ENCODE assay signal across 8 cellular contexts in the genomic region with DNA sequence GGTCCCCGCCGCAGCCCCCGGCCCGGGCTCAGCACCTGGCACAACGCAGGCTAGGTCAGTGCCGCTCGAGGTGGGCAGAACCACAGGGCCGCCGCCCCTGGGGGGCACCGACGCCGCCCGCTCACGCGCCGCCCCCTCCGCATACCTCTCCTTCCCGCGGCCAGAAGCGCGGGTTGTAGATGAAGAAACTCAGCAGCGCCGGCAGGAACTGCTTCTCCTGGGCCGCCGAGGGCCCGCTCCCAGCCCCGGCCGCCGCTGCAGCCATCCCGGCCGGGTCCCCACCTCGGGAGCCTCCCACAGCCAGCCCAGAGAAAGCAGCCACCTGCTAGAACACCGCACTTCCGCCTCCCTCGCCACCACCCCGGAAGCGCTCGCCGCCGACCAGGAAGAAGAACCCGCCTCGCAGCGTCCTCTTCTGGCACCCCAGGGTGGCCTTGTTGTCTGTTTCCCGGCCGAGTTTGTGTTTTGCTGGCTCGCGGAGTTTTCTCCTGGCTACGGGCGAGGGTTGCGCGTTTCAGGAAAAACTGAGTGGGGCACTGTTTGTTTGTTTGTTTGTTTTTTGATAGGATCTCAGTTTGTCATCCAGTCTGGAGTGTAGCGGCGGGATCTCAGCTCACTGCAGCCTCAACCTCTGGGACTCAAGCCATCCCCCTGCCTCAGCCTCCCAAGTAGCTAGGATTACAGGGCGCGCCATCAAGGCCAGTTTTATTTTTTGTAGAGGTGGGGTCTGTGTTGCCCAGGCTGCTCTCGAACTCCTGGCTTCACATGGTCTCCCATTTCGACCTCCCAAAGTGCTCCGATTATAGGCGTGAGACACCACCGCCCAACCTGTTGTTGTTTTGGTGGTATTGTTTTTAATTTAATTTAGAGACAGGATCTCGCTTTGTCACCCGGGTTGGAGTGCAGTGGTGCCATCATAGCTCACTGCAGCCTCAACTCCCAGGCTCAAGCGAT. TPM values are rescaled to one million over a fixed set of nuclear protein-coding genes. Genes with fewer than 3 reads are reported as not detected.
DNase-seq lines count a peak whose midpoint lies in the region; ATAC-seq and TF ChIP-seq lines count a peak whose summit lies in the region.

No MANE protein-coding gene starts in this region.

- peak overlapping the region; percentile 91 for H3K27ac Mint-ChIP-seq in T-helper 17 cell

- peaks cover 0 to 6% of the 10 kb centered on the region in 2 donors for H3K4me1 ChIP-seq in ascending aorta

- no peaks in the 10 kb centered on the region for H3K36me3 Mint-ChIP-seq in T-helper 17 cell (ENCODE audit: low read depth)

- ATAC-seq in HG02759 (IDR thresholded peaks at IDR 0.05; ENCODE audit: unreplicated experiment) (peak; percentile 98), T-helper 17 cell (peak; percentile 94)

- in situ Hi-C loops in GM13976 (cut with MboI; ENCODE audit: low sequenced_read_pairs, unreplicated experiment) = no loop called here

- H3K4me3 ChIP-seq in ascending aorta = peak overlapping the region; percentile 83 to 92

- peak; percentile 94 for DNase-seq in GM13976 (ENCODE audit: low spot score)
- DNase-seq in NCI-H1417 (lab: John Stamatoyannopoulos, UW) = peak; percentile 82 to 92 (median 86)
- peak; percentile 64 to 73 (median 69) for DNase-seq in T-helper 17 cell
- peak; percentile 12 to 86 for DNase-seq in ascending aorta (ENCODE audit: low spot score in 2 of 2)
- DNase-seq in hepatic stellate cell (ENCODE audit: low spot score) = peak; percentile 77
- DNase-seq in retina = peak; percentile 87
- no peak for DNase-seq in cortex of kidney (lab: John Stamatoyannopoulos, UW)

- H3K4me1 Mint-ChIP-seq in T-helper 17 cell = peaks cover 10% of the 10 kb centered on the region

- no peaks in the 10 kb centered on the region for H3K27me3 ChIP-seq in ascending aorta

- intact Hi-C loops in ascending aorta (cut with DNase I) = loop anchor here (5.0 to 10.0 kb wide), 2 partner anchors 97 to 135 kb away; partner anchors contain the start of genes ASNS and LMTK2

- no peaks in the 10 kb centered on the region for H3K27me3 Mint-ChIP-seq in T-helper 17 cell

- H3K9me3 ChIP-seq in T-helper 17 cell (ENCODE audit: control insufficient read depth, low read length, poor library complexity, severe bottlenecking) (no peaks in the 10 kb centered on the region), ascending aorta (no peaks in the 10 kb centered on the region)

- H3K27ac ChIP-seq in ascending aorta = peak overlapping the region; percentile 70 to 79

- H3K36me3 ChIP-seq in ascending aorta = peaks cover 0 to 11% of the 10 kb centered on the region in 2 donors

- H3K4me3 Mint-ChIP-seq in T-helper 17 cell = peak overlapping the region; percentile 96

- TF ChIP-seq CTCF in GM13976 (IDR thresholded peaks at IDR 0.05; ENCODE audit: borderline replicate concordance, control extremely low read depth, extremely low read depth, insufficient read depth, missing control alignments) (peak; percentile 43), ascending aorta (IDR thresholded peaks at IDR 0.05) (peak in 1 of 3 experiments; percentile 21)

RNA-seq across cellular contexts. Expression of gene OCM2, which starts 17.7 kb away (rescaled TPM):
- total RNA-seq in T-helper 17 cell = not detected
- total RNA-seq in ascending aorta = not detected
